8 cellular contexts compared by ENCODE assay signal in the genomic region with DNA sequence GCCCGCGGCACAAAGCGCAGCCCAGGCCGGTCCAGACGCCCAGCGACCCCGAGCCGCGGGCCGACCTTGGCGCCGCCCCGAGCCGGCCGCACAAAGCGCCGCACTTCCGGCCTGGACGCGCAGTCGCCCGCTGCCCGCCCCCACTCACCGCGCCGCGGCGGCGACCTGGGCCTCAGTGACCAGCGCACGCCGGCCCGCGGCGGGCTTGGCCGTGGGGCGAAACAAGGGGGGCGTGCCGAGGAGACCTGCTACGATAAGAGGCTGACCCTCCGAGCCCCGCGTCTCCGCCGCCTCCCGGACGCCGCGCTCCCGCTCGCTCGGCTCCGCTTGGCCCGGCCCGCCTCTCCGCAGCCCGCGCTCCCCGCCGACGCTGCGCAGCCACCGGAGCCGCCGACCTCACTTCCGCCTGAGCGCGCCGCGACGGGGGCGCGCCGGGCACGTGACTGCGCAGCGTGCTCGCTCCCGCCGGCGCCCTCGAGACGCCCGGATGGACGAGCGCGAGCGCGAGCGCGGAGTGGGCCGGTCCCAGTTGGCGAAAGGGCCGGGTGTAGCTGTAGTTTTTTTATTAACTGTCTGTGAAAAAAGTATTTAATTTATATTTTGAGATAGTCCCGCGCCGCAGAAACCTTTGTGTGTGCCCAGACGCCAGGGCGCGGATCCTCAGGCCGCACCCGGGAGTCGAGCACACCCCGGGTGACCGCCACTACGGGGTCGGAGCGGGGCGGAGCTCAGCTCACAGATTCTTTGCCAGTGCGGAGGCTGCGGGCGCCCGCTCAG. TPM values are rescaled to one million over a fixed set of nuclear protein-coding genes. Genes with fewer than 3 reads are reported as not detected.
DNase-seq lines count a peak whose midpoint lies in the region; ATAC-seq and TF ChIP-seq lines count a peak whose summit lies in the region.

A gene with protein sequence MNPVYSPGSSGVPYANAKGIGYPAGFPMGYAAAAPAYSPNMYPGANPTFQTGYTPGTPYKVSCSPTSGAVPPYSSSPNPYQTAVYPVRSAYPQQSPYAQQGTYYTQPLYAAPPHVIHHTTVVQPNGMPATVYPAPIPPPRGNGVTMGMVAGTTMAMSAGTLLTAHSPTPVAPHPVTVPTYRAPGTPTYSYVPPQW (minus strand): TSS at position 395 of the 777 bp plus-strand sequence. CDS start 10,814 bp downstream, outside the sequence.

- peak; percentile 85 for ATAC-seq in GM21515 (IDR thresholded peaks at IDR 0.05; ENCODE audit: unreplicated experiment)

- H3K27ac ChIP-seq in HUES64 (ENCODE audit: low read depth, low read length), result peak within 1 kb of the TSS; percentile 100

- H3K9me3 ChIP-seq in HUES64 (ENCODE audit: insufficient read depth, low read depth, low read length) (no peaks in the 10 kb centered on the region), mucosa of stomach (ENCODE audit: control insufficient read depth, low read length) (no peaks in the 10 kb centered on the region)

- H3K4me1 ChIP-seq in HUES64 (ENCODE audit: insufficient read depth, low read length), result no peaks in the 10 kb centered on the region
- no peaks in the 10 kb centered on the region for H3K4me1 ChIP-seq in mucosa of stomach (ENCODE audit: control insufficient read depth, insufficient read depth, low read length)

- no peak for TF ChIP-seq CTCF in epithelial cell of proximal tubule (conservative IDR thresholded peaks at IDR 0.05; ENCODE audit: low read depth, low read length)

- H3K4me3 ChIP-seq in HUES64 (ENCODE audit: low read length), result peak within 1 kb of the TSS; percentile 91
- peak within 1 kb of the TSS; percentile 56 for H3K4me3 ChIP-seq in epithelial cell of proximal tubule (ENCODE audit: low read depth, low read length)
- H3K4me3 ChIP-seq in mucosa of stomach (ENCODE audit: low read length), result peak within 1 kb of the TSS; percentile 71

- WGBS in HUES64, result under 1% methylated on average over 113 of the region's 113 CpGs

- DNase-seq in DMS 273 (lab: John Stamatoyannopoulos, UW; ENCODE audit: unreplicated experiment) (peak; percentile 97), OCI-M1 (lab: John Stamatoyannopoulos, UW) (peak; percentile 92), epithelial cell of proximal tubule (ENCODE audit: low read depth) (no peak)
- DNase-seq in activated T-cell treated with anti-CD3 and anti-CD28 coated beads, Interleukin-2, amount 50 U/mL, for 1 hour, result peak; percentile 94
- peak; percentile 72 to 76 for DNase-seq in stimulated activated CD8-positive, alpha-beta memory T cell treated with anti-CD3 and anti-CD28 coated beads, Interleukin-7, amount 100 ng/mL, for 1 hour (ENCODE audit: low read depth in 2 of 2)

- H3K27me3 ChIP-seq in HUES64 (ENCODE audit: insufficient read depth, low read length), result no peaks in the 10 kb centered on the region
- no peaks in the 10 kb centered on the region for H3K27me3 ChIP-seq in mucosa of stomach (ENCODE audit: control insufficient read depth, insufficient read depth, low read length)

- H3K9ac ChIP-seq in HUES64 (ENCODE audit: low read depth, low read length), result peak within 1 kb of the TSS; percentile 100
- H3K9ac ChIP-seq in mucosa of stomach (ENCODE audit: low read length), result peak within 1 kb of the TSS; percentile 94

- H3K36me3 ChIP-seq in HUES64 (ENCODE audit: insufficient read depth, low read length), result peaks cover 26% of the 10 kb centered on the region
- H3K36me3 ChIP-seq in mucosa of stomach (ENCODE audit: control insufficient read depth, insufficient read depth, low read length), result no peaks in the 10 kb centered on the region

RNA-seq across cellular contexts. Expression of the gene that starts here (rescaled TPM):
- 60.9 TPM for polyA plus RNA-seq in HUES64 (2013, experiment 1 of 2)
- polyA plus RNA-seq in HUES64 (2013, experiment 2 of 2), result 63.2 TPM
- 97.3 and 137 TPM in 2 replicates for total RNA-seq in epithelial cell of proximal tubule
